1 cellular context compared by ENCODE assay signal in genomic region chr20:62412194-62413024, GRCh38.
A peak's percentile ranks its signal among the peaks of the same experiment; 100 is the strongest.
TF ChIP-seq lines count a peak whose summit lies in the region.

No MANE protein-coding gene starts in this region.

TF ChIP-seq in HepG2, 621 proteins besides CTCF, POLR2A, EP300 and RAD21 (continues in another document):
- TF ChIP-seq, protein P1, sequence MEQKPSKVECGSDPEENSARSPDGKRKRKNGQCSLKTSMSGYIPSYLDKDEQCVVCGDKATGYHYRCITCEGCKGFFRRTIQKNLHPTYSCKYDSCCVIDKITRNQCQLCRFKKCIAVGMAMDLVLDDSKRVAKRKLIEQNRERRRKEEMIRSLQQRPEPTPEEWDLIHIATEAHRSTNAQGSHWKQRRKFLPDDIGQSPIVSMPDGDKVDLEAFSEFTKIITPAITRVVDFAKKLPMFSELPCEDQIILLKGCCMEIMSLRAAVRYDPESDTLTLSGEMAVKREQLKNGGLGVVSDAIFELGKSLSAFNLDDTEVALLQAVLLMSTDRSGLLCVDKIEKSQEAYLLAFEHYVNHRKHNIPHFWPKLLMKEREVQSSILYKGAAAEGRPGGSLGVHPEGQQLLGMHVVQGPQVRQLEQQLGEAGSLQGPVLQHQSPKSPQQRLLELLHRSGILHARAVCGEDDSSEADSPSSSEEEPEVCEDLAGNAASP (CRISPR knock-in tag; IDR thresholded peaks at IDR 0.05; ENCODE audit: borderline replicate concordance) = no peak
- no peak for TF ChIP-seq ZNF317 (CRISPR knock-in tag; IDR thresholded peaks at IDR 0.05)
- peak; percentile 27 for TF ChIP-seq HNF4G (IDR thresholded peaks at IDR 0.05; ENCODE audit: borderline replicate concordance, low read depth, low read length)
- TF ChIP-seq HNF4G (CRISPR knock-in tag; IDR thresholded peaks at IDR 0.05; ENCODE audit: borderline replicate concordance, low read depth) = no peak
- TF ChIP-seq TOE1 (CRISPR knock-in tag; IDR thresholded peaks at IDR 0.05) = no peak; the same call in 1 of the 2 replicates
- TF ChIP-seq, protein P2, sequence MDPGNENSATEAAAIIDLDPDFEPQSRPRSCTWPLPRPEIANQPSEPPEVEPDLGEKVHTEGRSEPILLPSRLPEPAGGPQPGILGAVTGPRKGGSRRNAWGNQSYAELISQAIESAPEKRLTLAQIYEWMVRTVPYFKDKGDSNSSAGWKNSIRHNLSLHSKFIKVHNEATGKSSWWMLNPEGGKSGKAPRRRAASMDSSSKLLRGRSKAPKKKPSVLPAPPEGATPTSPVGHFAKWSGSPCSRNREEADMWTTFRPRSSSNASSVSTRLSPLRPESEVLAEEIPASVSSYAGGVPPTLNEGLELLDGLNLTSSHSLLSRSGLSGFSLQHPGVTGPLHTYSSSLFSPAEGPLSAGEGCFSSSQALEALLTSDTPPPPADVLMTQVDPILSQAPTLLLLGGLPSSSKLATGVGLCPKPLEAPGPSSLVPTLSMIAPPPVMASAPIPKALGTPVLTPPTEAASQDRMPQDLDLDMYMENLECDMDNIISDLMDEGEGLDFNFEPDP (CRISPR knock-in tag; conservative IDR thresholded peaks at IDR 0.05) = no peak
- no peak for TF ChIP-seq RFX5 (IDR thresholded peaks at IDR 0.05; ENCODE audit: low read depth, low read length)
- peak; percentile 23 for TF ChIP-seq ZNF547 (CRISPR knock-in tag; IDR thresholded peaks at IDR 0.05)
- TF ChIP-seq PITX1 (CRISPR knock-in tag; IDR thresholded peaks at IDR 0.05) = peak; percentile 32; the same call in 1 of the 2 replicates
- TF ChIP-seq ZNF558 (CRISPR knock-in tag; IDR thresholded peaks at IDR 0.05; ENCODE audit: borderline replicate concordance) = no peak
- no peak for TF ChIP-seq ONECUT2 (CRISPR knock-in tag; IDR thresholded peaks at IDR 0.05)
- TF ChIP-seq ZBTB10 (CRISPR knock-in tag; IDR thresholded peaks at IDR 0.05; ENCODE audit: borderline replicate concordance) = no peak
- peak; percentile 10; the same call in 1 of the 2 replicates for TF ChIP-seq NFYB (CRISPR knock-in tag; IDR thresholded peaks at IDR 0.05)
- no peak for TF ChIP-seq SRY (CRISPR knock-in tag; IDR thresholded peaks at IDR 0.05)
- no peak for TF ChIP-seq TRIM24 (CRISPR knock-in tag; IDR thresholded peaks at IDR 0.05)
- TF ChIP-seq GMEB2 (CRISPR knock-in tag; IDR thresholded peaks at IDR 0.05; ENCODE audit: low read depth) = no peak
- TF ChIP-seq, protein P3, sequence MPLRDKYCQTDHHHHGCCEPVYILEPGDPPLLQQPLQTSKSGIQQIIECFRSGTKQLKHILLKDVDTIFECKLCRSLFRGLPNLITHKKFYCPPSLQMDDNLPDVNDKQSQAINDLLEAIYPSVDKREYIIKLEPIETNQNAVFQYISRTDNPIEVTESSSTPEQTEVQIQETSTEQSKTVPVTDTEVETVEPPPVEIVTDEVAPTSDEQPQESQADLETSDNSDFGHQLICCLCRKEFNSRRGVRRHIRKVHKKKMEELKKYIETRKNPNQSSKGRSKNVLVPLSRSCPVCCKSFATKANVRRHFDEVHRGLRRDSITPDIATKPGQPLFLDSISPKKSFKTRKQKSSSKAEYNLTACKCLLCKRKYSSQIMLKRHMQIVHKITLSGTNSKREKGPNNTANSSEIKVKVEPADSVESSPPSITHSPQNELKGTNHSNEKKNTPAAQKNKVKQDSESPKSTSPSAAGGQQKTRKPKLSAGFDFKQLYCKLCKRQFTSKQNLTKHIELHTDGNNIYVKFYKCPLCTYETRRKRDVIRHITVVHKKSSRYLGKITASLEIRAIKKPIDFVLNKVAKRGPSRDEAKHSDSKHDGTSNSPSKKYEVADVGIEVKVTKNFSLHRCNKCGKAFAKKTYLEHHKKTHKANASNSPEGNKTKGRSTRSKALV (CRISPR knock-in tag; IDR thresholded peaks at IDR 0.05) = 0 out of 2 replicates have a peak, but pooled peaks have one; percentile 17
- TF ChIP-seq ZNF501 (CRISPR knock-in tag; IDR thresholded peaks at IDR 0.05) = no peak
- no peak; the same call in 1 of the 2 replicates for TF ChIP-seq ZNF761 (CRISPR knock-in tag; conservative IDR thresholded peaks at IDR 0.05)
- TF ChIP-seq REPIN1 (CRISPR knock-in tag; IDR thresholded peaks at IDR 0.05; ENCODE audit: borderline replicate concordance, low read depth) = no peak
- TF ChIP-seq ZNF678 (CRISPR knock-in tag; IDR thresholded peaks at IDR 0.05) = no peak; the same call in 1 of the 2 replicates
- TF ChIP-seq ARID5B (CRISPR knock-in tag; IDR thresholded peaks at IDR 0.05) = no peak
- TF ChIP-seq ZFP36L2 (CRISPR knock-in tag; IDR thresholded peaks at IDR 0.05) = no peak
- TF ChIP-seq SP4 (CRISPR knock-in tag; IDR thresholded peaks at IDR 0.05) = peak; percentile 47; the same call in 1 of the 2 replicates
- TF ChIP-seq ELK4 (CRISPR knock-in tag; IDR thresholded peaks at IDR 0.05; ENCODE audit: borderline replicate concordance) = no peak
- no peak for TF ChIP-seq ATF1 (CRISPR knock-in tag; IDR thresholded peaks at IDR 0.05)
- TF ChIP-seq ZNF251 (CRISPR knock-in tag; IDR thresholded peaks at IDR 0.05) = no peak
- no peak for TF ChIP-seq HNRNPH1 (optimal IDR thresholded peaks at IDR 0.05; ENCODE audit: low read depth, low read length)
- peak; percentile 98 for TF ChIP-seq CAMTA2 (CRISPR knock-in tag; IDR thresholded peaks at IDR 0.05; ENCODE audit: borderline replicate concordance)
- no peak; the same call in 1 of the 2 replicates for TF ChIP-seq ZNF10 (CRISPR knock-in tag; IDR thresholded peaks at IDR 0.05; ENCODE audit: borderline replicate concordance, low read depth)
- no peak; the same call in 1 of the 2 replicates for TF ChIP-seq DR1 (CRISPR knock-in tag; IDR thresholded peaks at IDR 0.05)
- TF ChIP-seq ZSCAN25 (CRISPR knock-in tag; IDR thresholded peaks at IDR 0.05) = no peak; the same call in 1 of the 2 replicates
- TF ChIP-seq, protein P4, sequence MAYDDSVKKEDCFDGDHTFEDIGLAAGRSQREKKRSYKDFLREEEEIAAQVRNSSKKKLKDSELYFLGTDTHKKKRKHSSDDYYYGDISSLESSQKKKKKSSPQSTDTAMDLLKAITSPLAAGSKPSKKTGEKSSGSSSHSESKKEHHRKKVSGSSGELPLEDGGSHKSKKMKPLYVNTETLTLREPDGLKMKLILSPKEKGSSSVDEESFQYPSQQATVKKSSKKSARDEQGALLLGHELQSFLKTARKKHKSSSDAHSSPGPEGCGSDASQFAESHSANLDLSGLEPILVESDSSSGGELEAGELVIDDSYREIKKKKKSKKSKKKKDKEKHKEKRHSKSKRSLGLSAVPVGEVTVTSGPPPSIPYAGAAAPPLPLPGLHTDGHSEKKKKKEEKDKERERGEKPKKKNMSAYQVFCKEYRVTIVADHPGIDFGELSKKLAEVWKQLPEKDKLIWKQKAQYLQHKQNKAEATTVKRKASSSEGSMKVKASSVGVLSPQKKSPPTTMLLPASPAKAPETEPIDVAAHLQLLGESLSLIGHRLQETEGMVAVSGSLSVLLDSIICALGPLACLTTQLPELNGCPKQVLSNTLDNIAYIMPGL (CRISPR knock-in tag; IDR thresholded peaks at IDR 0.05; ENCODE audit: borderline replicate concordance in 1 of 2, low read depth in 1 of 2) = peak in 1 of 2 experiments; percentile 56; a peak in 3 of 4 replicates
- no peak for TF ChIP-seq POGK (CRISPR knock-in tag; conservative IDR thresholded peaks at IDR 0.05)
- TF ChIP-seq STAT5B (CRISPR knock-in tag; IDR thresholded peaks at IDR 0.05) = no peak
- TF ChIP-seq E2F5 (CRISPR knock-in tag; conservative IDR thresholded peaks at IDR 0.05) = 0 out of 2 replicates have a peak, but pooled peaks have one; percentile 14
- TF ChIP-seq SOX6 (IDR thresholded peaks at IDR 0.05) = no peak
- TF ChIP-seq SOX6 (CRISPR knock-in tag; IDR thresholded peaks at IDR 0.05) = 0 out of 2 replicates have a peak, but pooled peaks have one; percentile 25
- 0 out of 2 replicates have a peak, but pooled peaks have one; percentile 21 for TF ChIP-seq ZNF430 (CRISPR knock-in tag; IDR thresholded peaks at IDR 0.05)
- no peak for TF ChIP-seq AGO1 (IDR thresholded peaks at IDR 0.05; ENCODE audit: low read depth, low read length, poor library complexity, severe bottlenecking)
- no peak for TF ChIP-seq ZSCAN31 (CRISPR knock-in tag; IDR thresholded peaks at IDR 0.05; ENCODE audit: low read depth)
- 0 out of 2 replicates have a peak, but pooled peaks have one; percentile 6 for TF ChIP-seq KAT7 (CRISPR knock-in tag; IDR thresholded peaks at IDR 0.05; ENCODE audit: borderline replicate concordance)
